In genomic region chr1:206722751-206723499, GRCh38 we compare ENCODE assay signal across 16 cellular contexts. TPM values are rescaled to one million over a fixed set of nuclear protein-coding genes. Genes with fewer than 3 reads are reported as not detected.
DNase-seq lines count a peak whose midpoint lies in the region; ATAC-seq, FAIRE-seq and TF ChIP-seq lines count a peak whose summit lies in the region.
"Had no signal": no experiment of that assay in that cellular context is flagged by ENCODE, and none has a peak within 500 bp of the region (broad histone marks: within the 10 kb centered on the region; RNA-seq: fewer than 3 reads in every experiment).

No MANE protein-coding gene starts in this region.

- no peak for TF ChIP-seq CTCF in fibroblast of the aortic adventitia (IDR thresholded peaks at IDR 0.05; ENCODE audit: insufficient read depth, low read length)
- no peak for TF ChIP-seq CTCF in pancreas (IDR thresholded peaks at IDR 0.05)

- peak overlapping the region in 5 of 11 experiments; percentile 2 to 55 (median 20); a peak in 5 of 22 replicates for H3K9ac ChIP-seq in BLaER1 treated with 17β-estradiol and CSF1 and Interleukin-3, amounts not matched to agents 10 nM and 100 nM

- peaks cover 0 to 46% (median 20%) of the 10 kb centered on the region in 11 experiments; a peak in 10 of 22 replicates for H3K36me3 ChIP-seq in BLaER1 treated with 17β-estradiol and CSF1 and Interleukin-3, amounts not matched to agents 10 nM and 100 nM
- no peaks in the 10 kb centered on the region for H3K36me3 ChIP-seq in pancreas

- H3K27ac ChIP-seq in BLaER1 treated with 17β-estradiol and CSF1 and Interleukin-3, amounts not matched to agents 10 nM and 100 nM, result peak overlapping the region in 8 of 11 experiments; percentile 19 to 63 (median 44); a peak in 14 of 22 replicates
- peak overlapping the region; percentile 50 to 81 (median 61) for H3K27ac ChIP-seq in pancreas

- no peak overlapping the region for H3K27ac Mint-ChIP-seq in activated naive CD4-positive, alpha-beta T cell treated with anti-CD3 and anti-CD28 coated beads, Interleukin-2, amount 50 U/mL, for 72 hours
- H3K27ac Mint-ChIP-seq: mesothelial cell of epicardium had no signal

- FAIRE-seq in RCC 7860 (lab: Jason Lieb, UNC), result no peak
- no peak for FAIRE-seq in pancreas (lab: Jason Lieb, UNC)

- H3K4me1 ChIP-seq in BLaER1 treated with 17β-estradiol and CSF1 and Interleukin-3, amounts not matched to agents 10 nM and 100 nM, result peaks cover 81 to 100% (median 98%) of the 10 kb centered on the region in 10 experiments
- H3K4me1 ChIP-seq in pancreas, result peaks cover 19 to 43% (median 20%) of the 10 kb centered on the region in 3 donors

- no peaks in the 10 kb centered on the region for H3K27me3 ChIP-seq in BLaER1 treated with 17β-estradiol and CSF1 and Interleukin-3, amounts not matched to agents 10 nM and 100 nM
- H3K27me3 ChIP-seq in pancreas, result no peaks in the 10 kb centered on the region

- peak; percentile 56 for DNase-seq in RCC 7860 (ENCODE audit: low spot score)
- peak; percentile 43 for DNase-seq in fibroblast of the aortic adventitia (ENCODE audit: low read depth)
- DNase-seq in pancreas, result peak in 1 of 6 donors; percentile 50
- no peak for DNase-seq in dermis blood vessel endothelial cell
- DNase-seq in activated naive CD4-positive, alpha-beta T cell treated with anti-CD3 and anti-CD28 coated beads, Interleukin-2, amount 50 U/mL, for 72 hours (ENCODE audit: low spot score in 2 of 2), result no peak
- DNase-seq: activated CD4-positive, CD25-positive, alpha-beta regulatory T cell treated with anti-CD3 and anti-CD28 coated beads, Interleukin-2, amount 50 U/mL, for 72 hours; CD4-positive, alpha-beta memory T cell; glutamatergic neuron; NCI-H1930; SW 1271 had no signal

- H3K9me3 Mint-ChIP-seq in activated naive CD4-positive, alpha-beta T cell treated with anti-CD3 and anti-CD28 coated beads, Interleukin-2, amount 50 U/mL, for 72 hours, result no peaks in the 10 kb centered on the region
- H3K9me3 Mint-ChIP-seq: CD4-positive, alpha-beta memory T cell; mesothelial cell of epicardium had no signal

- no peak overlapping the region for H3K4me3 ChIP-seq in BLaER1 treated with 17β-estradiol and CSF1 and Interleukin-3, amounts not matched to agents 10 nM and 100 nM
- H3K4me3 ChIP-seq in fibroblast of the aortic adventitia (ENCODE audit: low read depth, low read length), result no peak overlapping the region
- no peak overlapping the region for H3K4me3 ChIP-seq in pancreas

- WGBS in pancreas, 2 donors, result 85 to 86% methylated on average over 17 of the region's 17 CpGs

- H3K9me3 ChIP-seq in BLaER1 treated with 17β-estradiol and CSF1 and Interleukin-3, amounts not matched to agents 10 nM and 100 nM (replicated peaks in 1 of 11), result no peaks in the 10 kb centered on the region
- no peaks in the 10 kb centered on the region for H3K9me3 ChIP-seq in pancreas

- intact Hi-C loops in pancreas (cut with DNase I), result no loop called here

- H3K36me3 Mint-ChIP-seq in activated naive CD4-positive, alpha-beta T cell treated with anti-CD3 and anti-CD28 coated beads, Interleukin-2, amount 50 U/mL, for 72 hours, result no peaks in the 10 kb centered on the region
- H3K36me3 Mint-ChIP-seq: mesothelial cell of epicardium had no signal

- peaks cover 66 to 100% (median 99%) of the 10 kb centered on the region in 11 experiments for H4K20me1 ChIP-seq in BLaER1 treated with 17β-estradiol and CSF1 and Interleukin-3, amounts not matched to agents 10 nM and 100 nM

- H3K4me2 ChIP-seq in BLaER1 treated with 17β-estradiol and CSF1 and Interleukin-3, amounts not matched to agents 10 nM and 100 nM, result peak overlapping the region; percentile 57 to 83 (median 74)

- no peak for ATAC-seq in pancreas
- no peak for ATAC-seq in HG02885 (IDR thresholded peaks at IDR 0.05; ENCODE audit: poor library complexity, unreplicated experiment)
- ATAC-seq in HG02938 (IDR thresholded peaks at IDR 0.05; ENCODE audit: unreplicated experiment), result no peak
- ATAC-seq in activated naive CD4-positive, alpha-beta T cell treated with anti-CD3 and anti-CD28 coated beads, Interleukin-2, amount 50 U/mL, for 72 hours, result no peak

RNA-seq across cellular contexts. Expression of gene MAPKAPK2, which starts 38.2 kb away (rescaled TPM):
- total RNA-seq in fibroblast of the aortic adventitia (ENCODE audit: low replicate concordance) (18.5 and 31.0 TPM in 2 replicates), pancreas (10 to 100 TPM; 28.3 to 55.7 (median 30.8) TPM), dermis blood vessel endothelial cell (33.7 and 50.8 TPM in 2 replicates)
- 10 to 100 TPM; 38.8 to 48.9 TPM for polyA plus RNA-seq in pancreas
- total RNA-seq in activated naive CD4-positive, alpha-beta T cell treated with anti-CD3 and anti-CD28 coated beads, Interleukin-2, amount 50 U/mL, for 72 hours, result 100 to 1,000 TPM in 1 of 2 donors, 10 to 100 TPM in 1; 69.4 to 116 TPM

RNA-seq across cellular contexts. Expression of gene IL19, which starts 47.6 kb away (rescaled TPM):
- total RNA-seq in fibroblast of the aortic adventitia (ENCODE audit: low replicate concordance) (0.41 TPM in 1 of 2 replicates, not detected in the other), pancreas (not detected), dermis blood vessel endothelial cell (not detected in 2 replicates)
- polyA plus RNA-seq in pancreas, result not detected
- total RNA-seq in activated naive CD4-positive, alpha-beta T cell treated with anti-CD3 and anti-CD28 coated beads, Interleukin-2, amount 50 U/mL, for 72 hours, result not detected
- total RNA-seq: CD4-positive, alpha-beta memory T cell; dermis microvascular lymphatic vessel endothelial cell; mesothelial cell of epicardium; renal cortical epithelial cell had no signal
- polyA plus RNA-seq: CD4-positive, alpha-beta memory T cell had no signal

RNA-seq across cellular contexts. Expression of gene IL10, which starts 49.4 kb away (rescaled TPM):
- total RNA-seq in fibroblast of the aortic adventitia (ENCODE audit: low replicate concordance), result not detected in 2 replicates
- under 1 TPM in 5 of 6 donors, not detected in 1; 0.12 to 0.81 (median 0.24) TPM for total RNA-seq in pancreas
- under 1 TPM; 0.05 to 0.53 TPM for polyA plus RNA-seq in pancreas
- not detected in 2 replicates for total RNA-seq in dermis blood vessel endothelial cell
- under 1 TPM in 1 of 2 donors, not detected in 1; 0.29 TPM for total RNA-seq in activated naive CD4-positive, alpha-beta T cell treated with anti-CD3 and anti-CD28 coated beads, Interleukin-2, amount 50 U/mL, for 72 hours
- total RNA-seq: dermis microvascular lymphatic vessel endothelial cell, mesothelial cell of epicardium, renal cortical epithelial cell had no signal

Comparison
In these comparisons a context has a peak if more than half of its experiments do, and no peak if none do; other contexts are left out.
1. DNase-seq: peak in RCC 7860 (single experiment) and fibroblast of the aortic adventitia (single experiment); none in dermis blood vessel endothelial cell (single experiment) and activated naive CD4-positive, alpha-beta T cell treated with anti-CD3 and anti-CD28 coated beads, Interleukin-2, amount 50 U/mL, for 72 hours (0 of 2).